Comparison of ENCODE assay signal across 8 cellular contexts in genomic region chr2:173076557-173077345, GRCh38. TPM values are rescaled to one million over a fixed set of nuclear protein-coding genes. Genes with fewer than 3 reads are reported as not detected.
DNase-seq lines count a peak whose midpoint lies in the region; ATAC-seq and TF ChIP-seq lines count a peak whose summit lies in the region.

No MANE protein-coding gene starts in this region.

- H3K27me3 Mint-ChIP-seq in Calu3 (ENCODE audit: unreplicated experiment), result no peaks in the 10 kb centered on the region

- H3K9me3 ChIP-seq in SK-N-MC (ENCODE audit: low read depth, low read length) (no peaks in the 10 kb centered on the region), liver (ENCODE audit: control insufficient read depth in 4 of 4, low read length in 3 of 4) (no peaks in the 10 kb centered on the region), stomach smooth muscle (ENCODE audit: control insufficient read depth in 2 of 2, low read length in 2 of 2) (no peaks in the 10 kb centered on the region)

- H3K4me1 ChIP-seq in liver (ENCODE audit: control insufficient read depth in 4 of 4, insufficient read depth in 4 of 4, low read length in 3 of 4) (peaks cover 0 to 11% (median 4%) of the 10 kb centered on the region in 4 donors), stomach smooth muscle (ENCODE audit: control insufficient read depth, insufficient read depth, low read length) (peaks cover 7% of the 10 kb centered on the region)

- no peaks in the 10 kb centered on the region for H3K27me3 ChIP-seq in liver (ENCODE audit: control insufficient read depth in 4 of 4, insufficient read depth in 4 of 4, low read length in 3 of 4)
- no peaks in the 10 kb centered on the region for H3K27me3 ChIP-seq in stomach smooth muscle (ENCODE audit: control insufficient read depth in 1 of 2, insufficient read depth in 2 of 2, low read length in 2 of 2)

- no peaks in the 10 kb centered on the region for H3K9me3 Mint-ChIP-seq in Calu3 (ENCODE audit: low read depth, unreplicated experiment)

- BruUV-seq in Calu3 (replicated peaks; lab: Mats Ljungman, UMichigan), result TSS peak; percentile 50

- H3K9ac ChIP-seq in SK-N-MC (ENCODE audit: insufficient read length), result peak overlapping the region; percentile 92
- H3K9ac ChIP-seq in liver (ENCODE audit: low read depth in 1 of 2, low read length in 2 of 2), result peak overlapping the region; percentile 84 to 90
- peak overlapping the region; percentile 86 to 98 for H3K9ac ChIP-seq in stomach smooth muscle (ENCODE audit: low read length in 2 of 2)

- H3K36me3 Mint-ChIP-seq in Calu3 (ENCODE audit: insufficient read depth, unreplicated experiment), result peaks cover 27% of the 10 kb centered on the region

- H3K36me3 ChIP-seq in SK-N-MC (ENCODE audit: insufficient read depth, low read length) (0 out of 2 replicates have a peak, but pooled peaks cover 3% of the 10 kb centered on the region), liver (ENCODE audit: control insufficient read depth in 4 of 4, insufficient read depth in 3 of 4, low read depth in 1 of 4, low read length in 3 of 4) (peaks cover 0 to 3% (median 0%) of the 10 kb centered on the region in 4 donors), stomach smooth muscle (ENCODE audit: control insufficient read depth in 2 of 2, insufficient read depth in 2 of 2, low read length in 2 of 2) (no peaks in the 10 kb centered on the region)

- H3K4me3 Mint-ChIP-seq in Calu3 (ENCODE audit: low read depth, unreplicated experiment), result peak overlapping the region; percentile 80

- CTCF ChIA-PET in Calu3 (lab: Charles Lee), result interaction anchor here (0.7 kb wide), 1 partner anchor 92 kb away, joined by 7 read pairs; no protein-coding TSS in a partner anchor

- no peak for TF ChIP-seq RAD21 in liver (IDR thresholded peaks at IDR 0.05)

- TF ChIP-seq CTCF in Calu3 (IDR thresholded peaks at IDR 0.05; ENCODE audit: unreplicated experiment) (no peak), liver (IDR thresholded peaks at IDR 0.05; ENCODE audit: low read depth, low read length, missing input control) (no peak)

- intact Hi-C loops in Calu3 (cut with micrococcal nuclease; ENCODE audit: unreplicated experiment), result no loop called here

- H3K4me1 Mint-ChIP-seq in Calu3 (ENCODE audit: low read depth, unreplicated experiment), result peaks cover 38% of the 10 kb centered on the region

- H3K27ac Mint-ChIP-seq in Calu3 (ENCODE audit: unreplicated experiment), result peak overlapping the region; percentile 28

- 1% methylated on average over 27 of the region's 27 CpGs for WGBS in liver

- peak; percentile 40 for ATAC-seq in GM19395 (IDR thresholded peaks at IDR 0.05; ENCODE audit: unreplicated experiment)
- ATAC-seq in HG03442 (IDR thresholded peaks at IDR 0.05; ENCODE audit: unreplicated experiment), result peak; percentile 26

- H3K4me3 ChIP-seq in SK-N-MC, result peak overlapping the region; percentile 95
- H3K4me3 ChIP-seq in liver (ENCODE audit: low read depth in 1 of 3, low read length in 3 of 3), result peak overlapping the region; percentile 63 to 93 (median 72)
- peak overlapping the region; percentile 84 to 89 for H3K4me3 ChIP-seq in stomach smooth muscle (ENCODE audit: low read length in 2 of 2)

- DNase-seq in Calu3 (peak; percentile 40), SK-N-MC (ENCODE audit: low read depth, low spot score) (no peak), SHP77 treated with DMSO at 0.1 percent for 48 hours (lab: John Stamatoyannopoulos, UW) (no peak)

- H3K27ac ChIP-seq in SK-N-MC, result peak overlapping the region; percentile 74; the same call in 1 of the 2 replicates
- H3K27ac ChIP-seq in cingulate gyrus (ENCODE audit: low read depth, low read length), result peak overlapping the region; percentile 32
- H3K27ac ChIP-seq in liver (ENCODE audit: low read depth in 1 of 2, low read length in 2 of 2), result peak overlapping the region; percentile 87 to 88
- peak overlapping the region; percentile 88 for H3K27ac ChIP-seq in stomach smooth muscle (ENCODE audit: low read length)

TF ChIP-seq in liver, 16 proteins besides CTCF, POLR2A, EP300 and RAD21:
- TF ChIP-seq REST (IDR thresholded peaks at IDR 0.05), result peak; percentile 19
- TF ChIP-seq RXRA (IDR thresholded peaks at IDR 0.05), result no peak
- peak; percentile 59 for TF ChIP-seq YY1 (IDR thresholded peaks at IDR 0.05)

RNA-seq across cellular contexts. Expression of gene MAP3K20, which starts 1.1 kb away (rescaled TPM):
- total RNA-seq in Calu3 (2022) (37.0 and 47.9 TPM in 2 replicates), liver (10 to 100 TPM; 16.8 to 22.6 TPM)
- 10 to 100 TPM in 1 of 2 donors, 1 to 10 TPM in 1; 9.1 to 13.1 TPM for polyA plus RNA-seq in liver

Comparison
In these comparisons a context has a peak if more than half of its experiments do, and no peak if none do; other contexts are left out.
1. H3K27ac ChIP-seq: peak in every context shown above with its lines; median percentile 88 in stomach smooth muscle; 88 in liver; 74 in SK-N-MC; 32 in cingulate gyrus.